In the genomic region with DNA sequence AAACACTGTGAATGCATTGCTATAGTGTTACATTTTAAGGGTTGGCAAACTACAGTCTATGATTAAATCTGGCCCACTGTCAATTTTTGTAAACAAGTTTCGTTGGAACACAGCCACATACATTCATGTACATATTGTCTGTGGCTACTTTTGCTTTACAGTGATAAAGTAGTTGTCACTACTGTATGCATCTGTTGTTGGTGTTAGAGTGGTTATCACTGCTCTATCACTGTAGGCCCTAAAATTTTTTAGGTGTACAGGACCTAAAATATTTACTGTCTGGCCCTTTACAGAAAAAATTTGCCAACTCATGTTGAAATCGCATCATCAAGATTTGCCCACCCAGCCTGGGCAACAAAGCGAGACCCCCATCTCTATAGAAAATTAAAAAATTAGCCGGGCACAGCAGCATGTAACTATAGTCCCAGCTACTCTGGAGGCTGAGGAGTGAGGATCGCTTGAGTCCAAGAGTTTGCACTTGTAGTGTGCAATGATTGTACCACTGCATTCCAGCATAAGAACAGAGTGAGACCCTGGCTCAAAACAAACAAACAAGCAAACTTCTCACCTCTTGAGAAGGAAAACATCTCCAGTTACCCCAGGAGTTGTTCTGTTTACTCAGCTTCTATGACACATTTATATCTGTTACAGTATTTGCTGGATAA, we compare ENCODE assay signal across 19 cellular contexts.
DNase-seq lines count a peak whose midpoint lies in the region; ATAC-seq, FAIRE-seq and TF ChIP-seq lines count a peak whose summit lies in the region.
"Had no signal": no experiment of that assay in that cellular context is flagged by ENCODE, and none has a peak within 500 bp of the region (broad histone marks: within the 10 kb centered on the region; RNA-seq: fewer than 3 reads in every experiment).

No MANE protein-coding gene starts in this region.

- POLR2A ChIA-PET in A549 (lab: Yijun Ruan, JAX): no interaction called here

- H3K27ac ChIP-seq in A549: no peak overlapping the region
- H3K27ac ChIP-seq in RWPE2 (ENCODE audit: poor library complexity, severe bottlenecking): no peak overlapping the region

- H3K4me2 ChIP-seq in A549: no peak overlapping the region

- ATAC-seq in A549 (peak; percentile 39 to 67; a peak in 3 of 6 replicates), RWPE2 (ENCODE audit: low read depth) (peak; percentile 25; the same call in 1 of the 3 replicates), GM18505 (IDR thresholded peaks at IDR 0.05; ENCODE audit: unreplicated experiment) (no peak), GM21825 (IDR thresholded peaks at IDR 0.05; ENCODE audit: unreplicated experiment) (no peak)
- ATAC-seq: SK-N-SH treated with all-trans-retinoic acid at 6 μM for 48 hours had no signal

- TF ChIP-seq CTCF in A549 (IDR thresholded peaks at IDR 0.05) (no peak), RWPE2 (IDR thresholded peaks at IDR 0.05; ENCODE audit: poor library complexity, severe bottlenecking) (no peak), fibroblast of mammary gland (conservative IDR thresholded peaks at IDR 0.05; ENCODE audit: control insufficient read depth, insufficient read depth, low read depth, low read length) (no peak)

- H3K4me1 ChIP-seq in A549 (peaks cover 42% of the 10 kb centered on the region; the same call in 2 of the 3 replicates), RWPE2 (ENCODE audit: insufficient read depth, poor library complexity, severe bottlenecking) (peaks cover 3% of the 10 kb centered on the region)
- H3K4me1 ChIP-seq: BE2C had no signal

- TF ChIP-seq EP300 in A549 (IDR thresholded peaks at IDR 0.05): no peak

- no peak for FAIRE-seq in A549 (lab: Jason Lieb, UNC)
- peak; percentile 65 for FAIRE-seq in GM12892 (lab: Jason Lieb, UNC)
- FAIRE-seq: D721Med, GM12891, H1 had no signal

- TF ChIP-seq RAD21 in A549 (conservative IDR thresholded peaks at IDR 0.05 in 1 of 2, IDR thresholded peaks at IDR 0.05 in 1 of 2): no peak

- H3K4me3 ChIP-seq in A549 (no peak overlapping the region), RWPE2 (ENCODE audit: severe bottlenecking) (no peak overlapping the region), fibroblast of mammary gland (ENCODE audit: control insufficient read depth, low read depth, low read length) (no peak overlapping the region)

- DNase-seq in A549 (ENCODE audit: low read depth in 1 of 2, low spot score in 1 of 2) (no peak), GM12892 (ENCODE audit: insufficient read length) (no peak), RWPE2 (ENCODE audit: low spot score) (no peak), fibroblast of mammary gland (ENCODE audit: low read depth) (peak; percentile 3), SK-N-DZ (ENCODE audit: low spot score) (no peak)
- no peak for DNase-seq in effector CD4-positive, alpha-beta T cell
- DNase-seq: BE2C; CD4-positive, alpha-beta memory T cell; GDM1; NCI-H187; NCI-H345; NCI-H526 treated with DMSO at 0.1 percent for 48 hours; Right ventricle myocardium superior had no signal

- CTCF ChIA-PET in A549 (lab: Yijun Ruan, JAX): interaction anchor here (1.5 kb wide), 1 partner anchor 30 kb away, joined by 4 read pairs; no protein-coding TSS in a partner anchor

- peaks cover 51% of the 10 kb centered on the region for H3K36me3 ChIP-seq in RWPE2 (ENCODE audit: low read depth)
- H3K36me3 ChIP-seq: BE2C had no signal

- no peak for TF ChIP-seq POLR2A in A549 (IDR thresholded peaks at IDR 0.05; ENCODE audit: low read length)
- TF ChIP-seq POLR2A in GM12892 (IDR thresholded peaks at IDR 0.05; ENCODE audit: low read depth, low read length): no peak
- no peak for TF ChIP-seq POLR2A in GM18505 (IDR thresholded peaks at IDR 0.05; ENCODE audit: borderline replicate concordance, extremely low read depth, insufficient read depth, insufficient read length)

- H3K27me3 ChIP-seq in RWPE2 (ENCODE audit: insufficient read depth, poor library complexity, severe bottlenecking): no peaks in the 10 kb centered on the region
- H3K27me3 ChIP-seq: BE2C had no signal

- H3K9me3 ChIP-seq in A549: no peaks in the 10 kb centered on the region
- H3K9me3 ChIP-seq in RWPE2 (ENCODE audit: severe bottlenecking): no peaks in the 10 kb centered on the region
- H3K9me3 ChIP-seq: BE2C had no signal

- WGBS in A549 (ENCODE audit: missing lambda C conversion rate): 78% methylated on average over 5 of the region's 5 CpGs

TF ChIP-seq in A549, 52 proteins besides CTCF, POLR2A, EP300 and RAD21 (continues in another document):
- TF ChIP-seq CBX2 (IDR thresholded peaks at IDR 0.05; ENCODE audit: borderline replicate concordance, low read depth) (no peak), NPAS2 (CRISPR knock-in tag; IDR thresholded peaks at IDR 0.05; ENCODE audit: borderline replicate concordance) (no peak), RCOR1 (IDR thresholded peaks at IDR 0.05; ENCODE audit: low read depth, low read length) (no peak), RARB (CRISPR knock-in tag; IDR thresholded peaks at IDR 0.05) (no peak), HOXB5 (CRISPR knock-in tag; IDR thresholded peaks at IDR 0.05) (no peak), CHD2 (IDR thresholded peaks at IDR 0.05; ENCODE audit: low read length, partially characterized antibody) (no peak), HOXA7 (CRISPR knock-in tag; IDR thresholded peaks at IDR 0.05) (no peak), JUN (IDR thresholded peaks at IDR 0.05) (no peak), CBX8 (IDR thresholded peaks at IDR 0.05) (no peak), MAZ (IDR thresholded peaks at IDR 0.05; ENCODE audit: borderline replicate concordance, low read depth, low read length) (no peak), CHD4 (IDR thresholded peaks at IDR 0.05; ENCODE audit: borderline replicate concordance) (no peak), FOXS1 (CRISPR knock-in tag; IDR thresholded peaks at IDR 0.05) (no peak)
- TF ChIP-seq, protein P1, sequence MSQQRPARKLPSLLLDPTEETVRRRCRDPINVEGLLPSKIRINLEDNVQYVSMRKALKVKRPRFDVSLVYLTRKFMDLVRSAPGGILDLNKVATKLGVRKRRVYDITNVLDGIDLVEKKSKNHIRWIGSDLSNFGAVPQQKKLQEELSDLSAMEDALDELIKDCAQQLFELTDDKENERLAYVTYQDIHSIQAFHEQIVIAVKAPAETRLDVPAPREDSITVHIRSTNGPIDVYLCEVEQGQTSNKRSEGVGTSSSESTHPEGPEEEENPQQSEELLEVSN (IDR thresholded peaks at IDR 0.05; ENCODE audit: borderline replicate concordance, low read depth): no peak
- TF ChIP-seq, protein P2, sequence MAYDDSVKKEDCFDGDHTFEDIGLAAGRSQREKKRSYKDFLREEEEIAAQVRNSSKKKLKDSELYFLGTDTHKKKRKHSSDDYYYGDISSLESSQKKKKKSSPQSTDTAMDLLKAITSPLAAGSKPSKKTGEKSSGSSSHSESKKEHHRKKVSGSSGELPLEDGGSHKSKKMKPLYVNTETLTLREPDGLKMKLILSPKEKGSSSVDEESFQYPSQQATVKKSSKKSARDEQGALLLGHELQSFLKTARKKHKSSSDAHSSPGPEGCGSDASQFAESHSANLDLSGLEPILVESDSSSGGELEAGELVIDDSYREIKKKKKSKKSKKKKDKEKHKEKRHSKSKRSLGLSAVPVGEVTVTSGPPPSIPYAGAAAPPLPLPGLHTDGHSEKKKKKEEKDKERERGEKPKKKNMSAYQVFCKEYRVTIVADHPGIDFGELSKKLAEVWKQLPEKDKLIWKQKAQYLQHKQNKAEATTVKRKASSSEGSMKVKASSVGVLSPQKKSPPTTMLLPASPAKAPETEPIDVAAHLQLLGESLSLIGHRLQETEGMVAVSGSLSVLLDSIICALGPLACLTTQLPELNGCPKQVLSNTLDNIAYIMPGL (CRISPR knock-in tag; IDR thresholded peaks at IDR 0.05; ENCODE audit: borderline replicate concordance): no peak
- TF ChIP-seq, protein P3, sequence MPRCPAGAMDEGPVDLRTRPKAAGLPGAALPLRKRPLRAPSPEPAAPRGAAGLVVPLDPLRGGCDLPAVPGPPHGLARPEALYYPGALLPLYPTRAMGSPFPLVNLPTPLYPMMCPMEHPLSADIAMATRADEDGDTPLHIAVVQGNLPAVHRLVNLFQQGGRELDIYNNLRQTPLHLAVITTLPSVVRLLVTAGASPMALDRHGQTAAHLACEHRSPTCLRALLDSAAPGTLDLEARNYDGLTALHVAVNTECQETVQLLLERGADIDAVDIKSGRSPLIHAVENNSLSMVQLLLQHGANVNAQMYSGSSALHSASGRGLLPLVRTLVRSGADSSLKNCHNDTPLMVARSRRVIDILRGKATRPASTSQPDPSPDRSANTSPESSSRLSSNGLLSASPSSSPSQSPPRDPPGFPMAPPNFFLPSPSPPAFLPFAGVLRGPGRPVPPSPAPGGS (IDR thresholded peaks at IDR 0.05): no peak
- TF ChIP-seq, protein P4, sequence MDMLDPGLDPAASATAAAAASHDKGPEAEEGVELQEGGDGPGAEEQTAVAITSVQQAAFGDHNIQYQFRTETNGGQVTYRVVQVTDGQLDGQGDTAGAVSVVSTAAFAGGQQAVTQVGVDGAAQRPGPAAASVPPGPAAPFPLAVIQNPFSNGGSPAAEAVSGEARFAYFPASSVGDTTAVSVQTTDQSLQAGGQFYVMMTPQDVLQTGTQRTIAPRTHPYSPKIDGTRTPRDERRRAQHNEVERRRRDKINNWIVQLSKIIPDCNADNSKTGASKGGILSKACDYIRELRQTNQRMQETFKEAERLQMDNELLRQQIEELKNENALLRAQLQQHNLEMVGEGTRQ (IDR thresholded peaks at IDR 0.05): no peak
- TF ChIP-seq, protein P5, sequence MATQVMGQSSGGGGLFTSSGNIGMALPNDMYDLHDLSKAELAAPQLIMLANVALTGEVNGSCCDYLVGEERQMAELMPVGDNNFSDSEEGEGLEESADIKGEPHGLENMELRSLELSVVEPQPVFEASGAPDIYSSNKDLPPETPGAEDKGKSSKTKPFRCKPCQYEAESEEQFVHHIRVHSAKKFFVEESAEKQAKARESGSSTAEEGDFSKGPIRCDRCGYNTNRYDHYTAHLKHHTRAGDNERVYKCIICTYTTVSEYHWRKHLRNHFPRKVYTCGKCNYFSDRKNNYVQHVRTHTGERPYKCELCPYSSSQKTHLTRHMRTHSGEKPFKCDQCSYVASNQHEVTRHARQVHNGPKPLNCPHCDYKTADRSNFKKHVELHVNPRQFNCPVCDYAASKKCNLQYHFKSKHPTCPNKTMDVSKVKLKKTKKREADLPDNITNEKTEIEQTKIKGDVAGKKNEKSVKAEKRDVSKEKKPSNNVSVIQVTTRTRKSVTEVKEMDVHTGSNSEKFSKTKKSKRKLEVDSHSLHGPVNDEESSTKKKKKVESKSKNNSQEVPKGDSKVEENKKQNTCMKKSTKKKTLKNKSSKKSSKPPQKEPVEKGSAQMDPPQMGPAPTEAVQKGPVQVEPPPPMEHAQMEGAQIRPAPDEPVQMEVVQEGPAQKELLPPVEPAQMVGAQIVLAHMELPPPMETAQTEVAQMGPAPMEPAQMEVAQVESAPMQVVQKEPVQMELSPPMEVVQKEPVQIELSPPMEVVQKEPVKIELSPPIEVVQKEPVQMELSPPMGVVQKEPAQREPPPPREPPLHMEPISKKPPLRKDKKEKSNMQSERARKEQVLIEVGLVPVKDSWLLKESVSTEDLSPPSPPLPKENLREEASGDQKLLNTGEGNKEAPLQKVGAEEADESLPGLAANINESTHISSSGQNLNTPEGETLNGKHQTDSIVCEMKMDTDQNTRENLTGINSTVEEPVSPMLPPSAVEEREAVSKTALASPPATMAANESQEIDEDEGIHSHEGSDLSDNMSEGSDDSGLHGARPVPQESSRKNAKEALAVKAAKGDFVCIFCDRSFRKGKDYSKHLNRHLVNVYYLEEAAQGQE (IDR thresholded peaks at IDR 0.05): no peak

Comparison
In these comparisons a context has a peak if more than half of its experiments do, and no peak if none do; other contexts are left out.
1. ATAC-seq: peak in A549 (2 of 2) and RWPE2 (single experiment); none in GM18505 (single experiment) and GM21825 (single experiment).